In the genomic region with DNA sequence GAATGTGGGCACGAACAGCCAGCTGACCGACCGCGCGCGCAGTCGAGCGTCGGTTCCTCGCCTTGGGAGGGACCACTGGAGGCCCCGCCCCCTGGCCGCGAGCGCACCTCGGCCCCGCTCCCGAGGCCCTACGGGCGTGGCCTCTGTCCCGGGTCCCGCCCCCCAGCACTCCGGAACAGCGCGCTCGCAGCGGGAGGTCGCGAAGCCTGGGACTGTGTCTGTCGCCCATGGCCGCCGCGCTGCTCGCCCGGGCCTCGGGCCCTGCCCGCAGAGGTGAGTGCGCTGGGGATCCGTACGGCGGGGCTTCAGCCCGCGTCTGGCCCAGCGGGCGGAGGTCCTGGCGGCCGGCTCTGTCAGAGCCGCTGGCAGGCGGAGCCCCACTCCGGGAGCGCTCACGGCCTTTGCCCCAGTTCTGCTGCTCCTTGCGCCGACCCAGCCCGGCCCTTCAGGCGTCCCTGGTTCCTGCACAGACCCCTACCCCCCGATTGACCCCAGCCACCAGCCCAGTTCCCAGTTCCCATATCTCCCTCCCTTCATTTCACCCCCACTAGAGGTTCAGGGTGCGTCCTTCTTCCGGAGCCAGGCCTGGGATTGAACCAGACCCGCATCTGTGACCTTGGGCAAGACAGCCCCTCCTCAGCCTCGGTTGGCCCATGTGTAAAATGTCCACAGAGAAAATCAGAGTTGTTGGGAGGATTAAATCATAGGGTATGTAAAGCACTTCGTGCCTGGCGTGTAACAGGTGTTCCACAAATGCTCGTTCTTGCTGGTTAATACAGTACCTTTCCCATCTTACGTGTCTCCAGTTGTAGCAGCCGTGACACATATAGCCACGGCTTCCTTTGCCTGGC, we compare ENCODE assay signal across 9 cellular contexts. TPM values are rescaled to one million over a fixed set of nuclear protein-coding genes. Genes with fewer than 3 reads are reported as not detected.
DNase-seq lines count a peak whose midpoint lies in the region; ATAC-seq, FAIRE-seq and TF ChIP-seq lines count a peak whose summit lies in the region.
"Had no signal": no experiment of that assay in that cellular context is flagged by ENCODE, and none has a peak within 500 bp of the region (broad histone marks: within the 10 kb centered on the region; RNA-seq: fewer than 3 reads in every experiment).

A gene with protein sequence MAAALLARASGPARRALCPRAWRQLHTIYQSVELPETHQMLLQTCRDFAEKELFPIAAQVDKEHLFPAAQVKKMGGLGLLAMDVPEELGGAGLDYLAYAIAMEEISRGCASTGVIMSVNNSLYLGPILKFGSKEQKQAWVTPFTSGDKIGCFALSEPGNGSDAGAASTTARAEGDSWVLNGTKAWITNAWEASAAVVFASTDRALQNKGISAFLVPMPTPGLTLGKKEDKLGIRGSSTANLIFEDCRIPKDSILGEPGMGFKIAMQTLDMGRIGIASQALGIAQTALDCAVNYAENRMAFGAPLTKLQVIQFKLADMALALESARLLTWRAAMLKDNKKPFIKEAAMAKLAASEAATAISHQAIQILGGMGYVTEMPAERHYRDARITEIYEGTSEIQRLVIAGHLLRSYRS (plus strand): TSS at position 168 of the 851 bp plus-strand sequence. CDS start 60 bp downstream, at position 228.

- H3K4me2 ChIP-seq in HepG2 (ENCODE audit: low read depth, low read length) = peak within 1 kb of the TSS; percentile 92

- no peaks in the 10 kb centered on the region for H3K27me3 Mint-ChIP-seq in activated CD4-positive, alpha-beta T cell treated with anti-CD3 and anti-CD28 coated beads, Interleukin-2, amount 10 ng/mL, durations not matched to agents 7 days and 5 days
- H3K27me3 Mint-ChIP-seq in dendritic cell treated with granulocyte-macrophage colony-stimulating factor and Interleukin-4, amounts not matched to agents 40 ng/mL and 50 ng/mL, for 4 days = no peaks in the 10 kb centered on the region

- BruUV-seq in HepG2 (replicated peaks; lab: Mats Ljungman, UMichigan) = no TSS peak

- TF ChIP-seq RAD21 in HepG2 (CRISPR knock-in tag; IDR thresholded peaks at IDR 0.05) = 0 out of 2 replicates have a peak, but pooled peaks have one; percentile 17

- TF ChIP-seq EP300 in HepG2 (IDR thresholded peaks at IDR 0.05; ENCODE audit: low read depth in 2 of 2, low read length in 2 of 2) = no peak
- TF ChIP-seq EP300 in HepG2 (CRISPR knock-in tag; IDR thresholded peaks at IDR 0.05; ENCODE audit: borderline replicate concordance) = no peak

- peak; percentile 32 for FAIRE-seq in HepG2 (lab: Jason Lieb, UNC)
- FAIRE-seq: endometrium had no signal

- POLR2A ChIA-PET in activated CD4-positive, alpha-beta T cell treated with anti-CD3 and anti-CD28 coated beads, Interleukin-2, amount 10 ng/mL, durations not matched to agents 7 days and 5 days (lab: Charles Lee) = no interaction called here
- POLR2A ChIA-PET in HepG2 (lab: Yijun Ruan, JAX) = interaction anchor here (1.0 to 1.2 kb wide), 2 partner anchors 16 to 254 kb away, joined by 3 read pairs; no protein-coding TSS in a partner anchor

- H3K9me3 Mint-ChIP-seq in activated CD4-positive, alpha-beta T cell treated with anti-CD3 and anti-CD28 coated beads, Interleukin-2, amount 10 ng/mL, durations not matched to agents 7 days and 5 days = no peaks in the 10 kb centered on the region
- no peaks in the 10 kb centered on the region for H3K9me3 Mint-ChIP-seq in dendritic cell treated with granulocyte-macrophage colony-stimulating factor and Interleukin-4, amounts not matched to agents 40 ng/mL and 50 ng/mL, for 4 days

- H3K27me3 ChIP-seq in BE2C = no peaks in the 10 kb centered on the region
- H3K27me3 ChIP-seq in HepG2 (ENCODE audit: control insufficient read depth in 1 of 2, insufficient read depth in 2 of 2, low read length in 2 of 2) = no peaks in the 10 kb centered on the region

- peaks cover 18% of the 10 kb centered on the region for H3K36me3 ChIP-seq in BE2C
- H3K36me3 ChIP-seq in HepG2 (replicated peaks in 1 of 2; ENCODE audit: control insufficient read depth in 1 of 2, insufficient read depth in 2 of 2, low read length in 2 of 2) = peaks cover 12 to 33% of the 10 kb centered on the region in 2 experiments

- peak within 1 kb of the TSS; percentile 59 for H2AFZ ChIP-seq in HepG2 (ENCODE audit: low read length)

- intact Hi-C loops in dendritic cell treated with granulocyte-macrophage colony-stimulating factor and Interleukin-4, amounts not matched to agents 40 ng/mL and 50 ng/mL, for 4 days (cut with micrococcal nuclease) = loop anchor here (10.0 kb wide), 1 partner anchor 249 kb away; a partner anchor contains a TSS
- intact Hi-C loops in HepG2 (cut with micrococcal nuclease; ENCODE audit: unreplicated experiment) = no loop called here

- H3K36me3 Mint-ChIP-seq in activated CD4-positive, alpha-beta T cell treated with anti-CD3 and anti-CD28 coated beads, Interleukin-2, amount 10 ng/mL, durations not matched to agents 7 days and 5 days (ENCODE audit: low read depth) = peaks cover 33% of the 10 kb centered on the region
- H3K36me3 Mint-ChIP-seq in dendritic cell treated with granulocyte-macrophage colony-stimulating factor and Interleukin-4, amounts not matched to agents 40 ng/mL and 50 ng/mL, for 4 days (ENCODE audit: low read depth) = peaks cover 82% of the 10 kb centered on the region

- in situ Hi-C loops in HepG2 (cut with HindIII; ENCODE audit: extremely low pct_ligation_motif_present, low pct_unique_long_range_greater_than_20kb) = no loop called here

- peaks cover 8% of the 10 kb centered on the region for H3K79me2 ChIP-seq in HepG2 (ENCODE audit: insufficient read depth, low read length)

- WGBS in HepG2 (ENCODE audit: low lambda C conversion rate) = 10% methylated on average over 11 of the region's 66 CpGs

- DNase-seq in BE2C = peak; percentile 95
- peak; percentile 97 for DNase-seq in GM19238 (ENCODE audit: insufficient read length, low spot score)
- peak; percentile 36 for DNase-seq in NCI-H524 treated with DMSO at 0.1 percent for 48 hours (lab: John Stamatoyannopoulos, UW)
- peak; percentile 92 for DNase-seq in activated CD4-positive, alpha-beta T cell treated with anti-CD3 and anti-CD28 coated beads, Interleukin-2, amount 10 ng/mL, durations not matched to agents 7 days and 5 days
- DNase-seq in HepG2 (ENCODE audit: low spot score) = peak; percentile 73
- peak; percentile 87 to 88 for DNase-seq in stimulated activated CD4-positive, alpha-beta T cell treated with anti-CD3 and anti-CD28 coated beads, Interleukin-2, amount 100 ng/mL, for 48 hours

- H3K4me1 Mint-ChIP-seq in activated CD4-positive, alpha-beta T cell treated with anti-CD3 and anti-CD28 coated beads, Interleukin-2, amount 10 ng/mL, durations not matched to agents 7 days and 5 days = peaks cover 28% of the 10 kb centered on the region
- peaks cover 22% of the 10 kb centered on the region for H3K4me1 Mint-ChIP-seq in dendritic cell treated with granulocyte-macrophage colony-stimulating factor and Interleukin-4, amounts not matched to agents 40 ng/mL and 50 ng/mL, for 4 days (ENCODE audit: low read depth)

- H3K27ac Mint-ChIP-seq in activated CD4-positive, alpha-beta T cell treated with anti-CD3 and anti-CD28 coated beads, Interleukin-2, amount 10 ng/mL, durations not matched to agents 7 days and 5 days = peak within 1 kb of the TSS; percentile 90
- peak within 1 kb of the TSS; percentile 70 for H3K27ac Mint-ChIP-seq in dendritic cell treated with granulocyte-macrophage colony-stimulating factor and Interleukin-4, amounts not matched to agents 40 ng/mL and 50 ng/mL, for 4 days

- no peaks in the 10 kb centered on the region for H3K9me3 ChIP-seq in BE2C
- no peaks in the 10 kb centered on the region for H3K9me3 ChIP-seq in HepG2 (ENCODE audit: low read length)

- H4K20me1 ChIP-seq in HepG2 (ENCODE audit: insufficient read depth, low read length) = no peaks in the 10 kb centered on the region

- H3K27ac ChIP-seq in HepG2 (ENCODE audit: extremely low read length, insufficient read depth, low read length) = peak within 1 kb of the TSS; percentile 72

- H3K4me1 ChIP-seq in BE2C (peaks cover 27% of the 10 kb centered on the region), HepG2 (ENCODE audit: insufficient read depth, low read length) (peaks cover 29% of the 10 kb centered on the region)

- TF ChIP-seq POLR2A in HepG2 (IDR thresholded peaks at IDR 0.05; ENCODE audit: insufficient read depth in 1 of 2, low read depth in 2 of 2, low read length in 2 of 2) = peak; percentile 45 to 89; a peak in 3 of 4 replicates

- peak within 1 kb of the TSS; percentile 84 for H3K9ac ChIP-seq in HepG2 (ENCODE audit: insufficient read depth, low read depth, low read length)

- peak within 1 kb of the TSS; percentile 63 for H3K4me3 ChIP-seq in BE2C (ENCODE audit: low read depth, low read length)
- H3K4me3 ChIP-seq in HepG2 (replicated peaks in 1 of 3; ENCODE audit: insufficient read depth in 1 of 3, low read depth in 2 of 3, low read length in 3 of 3) = peak within 1 kb of the TSS; percentile 68 to 85 (median 80)

- ATAC-seq in HG03432 (IDR thresholded peaks at IDR 0.05; ENCODE audit: unreplicated experiment) (peak; percentile 97), HepG2 (peak; percentile 98)

- TF ChIP-seq CTCF in BE2C (IDR thresholded peaks at IDR 0.05; ENCODE audit: low read depth, low read length) (no peak), HepG2 (CRISPR knock-in tag; IDR thresholded peaks at IDR 0.05) (no peak)

- peak within 1 kb of the TSS; percentile 94 for H3K4me3 Mint-ChIP-seq in activated CD4-positive, alpha-beta T cell treated with anti-CD3 and anti-CD28 coated beads, Interleukin-2, amount 10 ng/mL, durations not matched to agents 7 days and 5 days
- peak within 1 kb of the TSS; percentile 78 for H3K4me3 Mint-ChIP-seq in dendritic cell treated with granulocyte-macrophage colony-stimulating factor and Interleukin-4, amounts not matched to agents 40 ng/mL and 50 ng/mL, for 4 days

- CTCF ChIA-PET in activated CD4-positive, alpha-beta T cell treated with anti-CD3 and anti-CD28 coated beads, Interleukin-2, amount 10 ng/mL, durations not matched to agents 7 days and 5 days (lab: Charles Lee) = interaction anchor here (0.6 kb wide), 1 partner anchor 77 kb away, joined by 4 read pairs; no protein-coding TSS in a partner anchor
- CTCF ChIA-PET in HepG2 (lab: Yijun Ruan, JAX; ENCODE audit: low intra/inter-chr PET ratio, low total read pairs) = no interaction called here

RNA-seq across cellular contexts. Expression of the gene that starts here (rescaled TPM):
- polyA plus RNA-seq in BE2C (2012; ENCODE audit: insufficient read depth, insufficient read length, low read depth) = 5.9 TPM
- 10 to 100 TPM; 15.5 to 20.1 TPM for total RNA-seq in activated CD4-positive, alpha-beta T cell treated with anti-CD3 and anti-CD28 coated beads, Interleukin-2, amount 10 ng/mL, durations not matched to agents 7 days and 5 days
- total RNA-seq in HepG2 (2016; rRNA removed; fragmentation: Illumina TruSeq; extraction: Trizol) = 22.4 and 27.7 TPM in 2 replicates
- total RNA-seq in HepG2 (2016; cell fraction: cytosol; rRNA removed; fragmentation: Illumina TruSeq; extraction: Trizol; ENCODE audit: low read depth) = 6.0 and 6.3 TPM in 2 replicates
- 23.1 and 29.1 TPM in 2 replicates for total RNA-seq in HepG2 (2016; cell fraction: insoluble cytoplasmic fraction; rRNA removed; fragmentation: Illumina TruSeq; extraction: Trizol)
- total RNA-seq in HepG2 (2016; cell fraction: membrane; rRNA removed; fragmentation: Illumina TruSeq; extraction: Trizol) = 9.4 and 9.6 TPM in 2 replicates
- total RNA-seq in HepG2 (2016; cell fraction: nucleus; rRNA removed; fragmentation: Illumina TruSeq; extraction: Trizol) = 15.4 and 17.9 TPM in 2 replicates
- polyA plus RNA-seq in HepG2 (2011; rRNA removed) = 17.4 and 25.4 TPM in 2 replicates
- polyA plus RNA-seq in HepG2 (2011; cell fraction: cytosol; rRNA removed) = 18.0 and 24.2 TPM in 2 replicates
- 56.5 and 57.9 TPM in 2 replicates for polyA plus RNA-seq in HepG2 (2011; cell fraction: nucleus; rRNA removed)
- 16.1 and 18.5 TPM in 2 replicates for polyA plus RNA-seq in HepG2 (2012)
- polyA plus RNA-seq in HepG2 (2016; cell fraction: cytosol; fragmentation: Illumina TruSeq; extraction: Trizol; ENCODE audit: low read depth) = 4.5 and 4.6 TPM in 2 replicates
- polyA plus RNA-seq in HepG2 (2016; cell fraction: insoluble cytoplasmic fraction; fragmentation: Illumina TruSeq; extraction: Trizol; ENCODE audit: low read depth) = 17.0 and 22.0 TPM in 2 replicates
- polyA plus RNA-seq in HepG2 (2016; cell fraction: membrane; fragmentation: Illumina TruSeq; extraction: Trizol; ENCODE audit: low read depth) = 5.6 and 5.7 TPM in 2 replicates
- 30.9 and 31.9 TPM in 2 replicates for polyA plus RNA-seq in HepG2 (2016; cell fraction: nucleus; fragmentation: Illumina TruSeq; extraction: Trizol; ENCODE audit: insufficient read depth, low read depth)
- 6.9 and 23.2 TPM in 2 replicates for polyA minus RNA-seq in HepG2 (2011; rRNA and poly(A)+ RNA removed; ENCODE audit: low replicate concordance)
- polyA minus RNA-seq in HepG2 (2011; cell fraction: cytosol; rRNA and poly(A)+ RNA removed) = 15.2 and 16.1 TPM in 2 replicates
- 9.3 and 10.6 TPM in 2 replicates for polyA minus RNA-seq in HepG2 (2011; cell fraction: nucleus; rRNA and poly(A)+ RNA removed)

Comparison
In these comparisons a context has a peak if more than half of its experiments do, and no peak if none do; other contexts are left out.
1. Peak in every context shown above with its lines: DNase-seq, ATAC-seq, H3K4me3 ChIP-seq and H3K27ac ChIP-seq.
2. DNase-seq: peak in every context shown above with its lines; median percentile 97 in GM19238; 95 in BE2C; 92 in activated CD4-positive, alpha-beta T cell treated with anti-CD3 and anti-CD28 coated beads, Interleukin-2, amount 10 ng/mL, durations not matched to agents 7 days and 5 days; 88 in stimulated activated CD4-positive, alpha-beta T cell treated with anti-CD3 and anti-CD28 coated beads, Interleukin-2, amount 100 ng/mL, for 48 hours; 73 in HepG2; 36 in NCI-H524 treated with DMSO at 0.1 percent for 48 hours.